23 cellular contexts compared by ENCODE assay signal in genomic region chr5:74837115-74837514, GRCh38. TPM values are rescaled to one million over a fixed set of nuclear protein-coding genes. Genes with fewer than 3 reads are reported as not detected.
A peak's percentile ranks its signal among the peaks of the same experiment; 100 is the strongest.
DNase-seq lines count a peak whose midpoint lies in the region; ATAC-seq, FAIRE-seq and TF ChIP-seq lines count a peak whose summit lies in the region.
"Had no signal": no experiment of that assay in that cellular context is flagged by ENCODE, and none has a peak within 500 bp of the region (broad histone marks: within the 10 kb centered on the region; RNA-seq: fewer than 3 reads in every experiment).

No MANE protein-coding gene starts in this region.

- CTCF ChIA-PET in HepG2 (lab: Yijun Ruan, JAX; ENCODE audit: low intra/inter-chr PET ratio, low total read pairs): no interaction called here

- in situ Hi-C loops in HepG2 (cut with HindIII; ENCODE audit: extremely low pct_ligation_motif_present, low pct_unique_long_range_greater_than_20kb): no loop called here

- TF ChIP-seq POLR2A in HepG2 (IDR thresholded peaks at IDR 0.05; ENCODE audit: insufficient read depth in 1 of 2, low read depth in 2 of 2, low read length in 2 of 2) (no peak), right lobe of liver (IDR thresholded peaks at IDR 0.05) (no peak)

- H3K4me1 ChIP-seq in HepG2 (ENCODE audit: insufficient read depth, low read length) (peaks cover 46% of the 10 kb centered on the region), right lobe of liver (peaks cover 0 to 13% (median 5%) of the 10 kb centered on the region in 4 donors), small intestine (ENCODE audit: control insufficient read depth in 2 of 2, insufficient read depth in 1 of 2, low read depth in 1 of 2, low read length in 1 of 2) (no peaks in the 10 kb centered on the region)
- H3K4me1 ChIP-seq: HAP-1 had no signal

- H3K27ac ChIP-seq in HepG2 (ENCODE audit: extremely low read length, insufficient read depth, low read length) (no peak overlapping the region), right lobe of liver (no peak overlapping the region), small intestine (ENCODE audit: low read depth in 1 of 2, low read length in 1 of 2) (no peak overlapping the region)
- H3K27ac ChIP-seq: 22Rv1, C4-2B had no signal

- H3K9me3 ChIP-seq in HepG2 (ENCODE audit: low read length): no peaks in the 10 kb centered on the region
- no peaks in the 10 kb centered on the region for H3K9me3 ChIP-seq in right lobe of liver
- H3K9me3 ChIP-seq in small intestine (ENCODE audit: control insufficient read depth, low read depth): no peaks in the 10 kb centered on the region
- H3K9me3 ChIP-seq: Caco-2, HAP-1 had no signal

- H3K36me3 ChIP-seq in HepG2 (replicated peaks in 1 of 2; ENCODE audit: control insufficient read depth in 1 of 2, insufficient read depth in 2 of 2, low read length in 2 of 2) (peaks cover 7 to 49% of the 10 kb centered on the region in 2 experiments), right lobe of liver (no peaks in the 10 kb centered on the region), small intestine (ENCODE audit: control insufficient read depth in 2 of 2, insufficient read depth in 2 of 2, low read length in 2 of 2) (no peaks in the 10 kb centered on the region)

- TF ChIP-seq CTCF in HepG2 (CRISPR knock-in tag; IDR thresholded peaks at IDR 0.05) (no peak), right lobe of liver (IDR thresholded peaks at IDR 0.05) (no peak)

- no peak for TF ChIP-seq RAD21 in HepG2 (CRISPR knock-in tag; IDR thresholded peaks at IDR 0.05)

- H4K20me1 ChIP-seq in HepG2 (ENCODE audit: insufficient read depth, low read length): no peaks in the 10 kb centered on the region
- H4K20me1 ChIP-seq: BLaER1 had no signal

- no peak overlapping the region for H2AFZ ChIP-seq in HepG2 (ENCODE audit: low read length)

- H3K4me2 ChIP-seq in HepG2 (ENCODE audit: low read depth, low read length): no peak overlapping the region

- POLR2A ChIA-PET in HepG2 (lab: Yijun Ruan, JAX): no interaction called here

- no peak for DNase-seq in HepG2 (ENCODE audit: low spot score)
- DNase-seq in right lobe of liver: no peak
- no peak for DNase-seq in left colon
- peak; percentile 42 for DNase-seq in small intestine
- DNase-seq in NCI-H2171 treated with DMSO at 0.1 percent for 48 hours (lab: John Stamatoyannopoulos, UW): no peak
- no peak for DNase-seq in NOMO-1 treated with DMSO at 0.1 percent for 48 hours (lab: John Stamatoyannopoulos, UW; ENCODE audit: unreplicated experiment)
- DNase-seq: Caco-2; CD4-positive, CD25-positive, alpha-beta regulatory T cell; CD8-positive, alpha-beta T cell; DMS153; DND-41; GOT3; HFFc6 had no signal

- FAIRE-seq in HepG2 (lab: Jason Lieb, UNC) (no peak), small intestine (lab: Jason Lieb, UNC) (no peak)
- FAIRE-seq: A204.1, G401.6, GM12892, GM19239, H54 had no signal

- H3K79me2 ChIP-seq in HepG2 (ENCODE audit: insufficient read depth, low read length): peaks cover 32% of the 10 kb centered on the region

- intact Hi-C loops in HepG2 (cut with micrococcal nuclease; ENCODE audit: unreplicated experiment): no loop called here
- intact Hi-C loops in right lobe of liver (cut with DNase I): no loop called here
- intact Hi-C loops in left colon (cut with DNase I, micrococcal nuclease): no loop called here

- H3K4me3 ChIP-seq in HepG2 (replicated peaks in 1 of 3; ENCODE audit: insufficient read depth in 1 of 3, low read depth in 2 of 3, low read length in 3 of 3): no peak overlapping the region
- H3K4me3 ChIP-seq in right lobe of liver: no peak overlapping the region
- H3K4me3 ChIP-seq in small intestine (ENCODE audit: low read depth in 1 of 2, low read length in 2 of 2): no peak overlapping the region
- H3K4me3 ChIP-seq: HAP-1 had no signal

- H3K27me3 ChIP-seq in HepG2 (ENCODE audit: control insufficient read depth in 1 of 2, insufficient read depth in 2 of 2, low read length in 2 of 2) (no peaks in the 10 kb centered on the region), right lobe of liver (no peaks in the 10 kb centered on the region), small intestine (ENCODE audit: control insufficient read depth in 2 of 2, insufficient read depth in 2 of 2, low read length in 2 of 2) (no peaks in the 10 kb centered on the region)
- H3K27me3 ChIP-seq: BLaER1 had no signal

- BruUV-seq in HepG2 (replicated peaks; lab: Mats Ljungman, UMichigan): TSS peak; percentile 15

- 97% methylated on average over 1 of the region's 1 CpG for WGBS in HepG2 (ENCODE audit: low lambda C conversion rate)
- WGBS in right lobe of liver (ENCODE audit: insufficient coverage, low coverage, low lambda C conversion rate, missing lambda C conversion rate): 80% methylated on average over 1 of the region's 1 CpG
- WGBS in small intestine, 3 donors: 11 to 68% (median 19%) methylated on average over 1 of the region's 1 CpG

- ATAC-seq in HepG2: no peak
- no peak for ATAC-seq in right lobe of liver
- peak; percentile 75 for ATAC-seq in left colon
- ATAC-seq in HG03354 (IDR thresholded peaks at IDR 0.05; ENCODE audit: poor library complexity, severe bottlenecking, unreplicated experiment): no peak
- ATAC-seq: CD8-positive, alpha-beta T cell had no signal

- no peak overlapping the region for H3K9ac ChIP-seq in HepG2 (ENCODE audit: insufficient read depth, low read depth, low read length)
- H3K9ac ChIP-seq: BLaER1 had no signal

- TF ChIP-seq EP300 in HepG2 (IDR thresholded peaks at IDR 0.05; ENCODE audit: low read depth in 2 of 2, low read length in 2 of 2): no peak
- no peak for TF ChIP-seq EP300 in HepG2 (CRISPR knock-in tag; IDR thresholded peaks at IDR 0.05; ENCODE audit: borderline replicate concordance)

TF ChIP-seq in HepG2, 621 proteins besides CTCF, POLR2A, EP300 and RAD21:
- TF ChIP-seq IRX3 (CRISPR knock-in tag; IDR thresholded peaks at IDR 0.05; ENCODE audit: borderline replicate concordance, low read depth) (no peak), ZFP90 (CRISPR knock-in tag; IDR thresholded peaks at IDR 0.05; ENCODE audit: borderline replicate concordance) (no peak), RXRA (CRISPR knock-in tag; IDR thresholded peaks at IDR 0.05) (no peak), ZFP91 (CRISPR knock-in tag; IDR thresholded peaks at IDR 0.05; ENCODE audit: borderline replicate concordance) (no peak), ZNF282 (IDR thresholded peaks at IDR 0.05; ENCODE audit: partially characterized antibody) (no peak), ATRX (CRISPR knock-in tag; IDR thresholded peaks at IDR 0.05; ENCODE audit: borderline replicate concordance) (no peak), NR1H2 (CRISPR knock-in tag; IDR thresholded peaks at IDR 0.05; ENCODE audit: borderline replicate concordance, low read depth) (no peak)

RNA-seq across cellular contexts. Expression of gene FAM169A, which starts 29.1 kb away (rescaled TPM):
- total RNA-seq in HepG2 (2016; rRNA removed; fragmentation: Illumina TruSeq; extraction: Trizol): 84.8 and 110 TPM in 2 replicates
- 657 and 772 TPM in 2 replicates for total RNA-seq in HepG2 (2016; cell fraction: cytosol; rRNA removed; fragmentation: Illumina TruSeq; extraction: Trizol; ENCODE audit: low read depth)
- 82.4 and 105 TPM in 2 replicates for total RNA-seq in HepG2 (2016; cell fraction: insoluble cytoplasmic fraction; rRNA removed; fragmentation: Illumina TruSeq; extraction: Trizol)
- 249 and 285 TPM in 2 replicates for total RNA-seq in HepG2 (2016; cell fraction: membrane; rRNA removed; fragmentation: Illumina TruSeq; extraction: Trizol)
- total RNA-seq in HepG2 (2016; cell fraction: nucleus; rRNA removed; fragmentation: Illumina TruSeq; extraction: Trizol): 76.1 and 83.8 TPM in 2 replicates
- 18.8 and 21.1 TPM in 2 replicates for polyA plus RNA-seq in HepG2 (2011; rRNA removed)
- 9.6 and 15.9 TPM in 2 replicates for polyA plus RNA-seq in HepG2 (2011; cell fraction: cytosol; rRNA removed)
- polyA plus RNA-seq in HepG2 (2011; cell fraction: nucleus; rRNA removed): 19.5 and 21.4 TPM in 2 replicates
- 23.9 and 38.1 TPM in 2 replicates for polyA plus RNA-seq in HepG2 (2012)
- 0.95 and 1.1 TPM in 2 replicates for polyA plus RNA-seq in HepG2 (2016; cell fraction: cytosol; fragmentation: Illumina TruSeq; extraction: Trizol; ENCODE audit: low read depth)
- polyA plus RNA-seq in HepG2 (2016; cell fraction: insoluble cytoplasmic fraction; fragmentation: Illumina TruSeq; extraction: Trizol; ENCODE audit: low read depth): 25.7 and 29.8 TPM in 2 replicates
- 4.1 and 4.5 TPM in 2 replicates for polyA plus RNA-seq in HepG2 (2016; cell fraction: membrane; fragmentation: Illumina TruSeq; extraction: Trizol; ENCODE audit: low read depth)
- 48.9 and 51.5 TPM in 2 replicates for polyA plus RNA-seq in HepG2 (2016; cell fraction: nucleus; fragmentation: Illumina TruSeq; extraction: Trizol; ENCODE audit: insufficient read depth, low read depth)
- 30.7 TPM in 1 of 2 replicates, not detected in the other for polyA minus RNA-seq in HepG2 (2011; rRNA and poly(A)+ RNA removed; ENCODE audit: low replicate concordance)
- 38.6 and 46.9 TPM in 2 replicates for polyA minus RNA-seq in HepG2 (2011; cell fraction: cytosol; rRNA and poly(A)+ RNA removed)
- 108 and 113 TPM in 2 replicates for polyA minus RNA-seq in HepG2 (2011; cell fraction: nucleus; rRNA and poly(A)+ RNA removed)
- 1 to 10 TPM; 1.2 to 7.5 (median 4.1) TPM for total RNA-seq in right lobe of liver
- total RNA-seq in left colon: 1 to 10 TPM; 3.9 to 5.9 TPM
- under 1 TPM in 1 of 3 donors, not detected in 2; 0.73 TPM for polyA plus RNA-seq in small intestine

Comparison
In these comparisons a context has a peak if more than half of its experiments do, and no peak if none do; other contexts are left out.
1. RNA of gene FAM169A, which starts 29.1 kb away (total RNA-seq): 76.1 to 772 TPM in HepG2; 3.9 to 5.9 TPM in left colon and 1.2 to 7.5 TPM in right lobe of liver; every median in the first group is over 4 times any median in the second.